ENCODE assay signal across 8 cellular contexts in genomic region chr6:111564482-111564945, GRCh38. TPM values are rescaled to one million over a fixed set of nuclear protein-coding genes. Genes with fewer than 3 reads are reported as not detected.
DNase-seq lines count a peak whose midpoint lies in the region; TF ChIP-seq lines count a peak whose summit lies in the region.

No MANE protein-coding gene starts in this region.

- in situ Hi-C loops in GM13976 (cut with MboI; ENCODE audit: low sequenced_read_pairs, unreplicated experiment) = no loop called here

- no peak for TF ChIP-seq CTCF in choroid plexus epithelial cell (conservative IDR thresholded peaks at IDR 0.05; ENCODE audit: low read depth, low read length)
- no peak for TF ChIP-seq CTCF in GM13976 (IDR thresholded peaks at IDR 0.05; ENCODE audit: borderline replicate concordance, control extremely low read depth, extremely low read depth, insufficient read depth, missing control alignments)

- DNase-seq in GDM1 (lab: John Stamatoyannopoulos, UW) (peak; percentile 23), LHCN-M2 (ENCODE audit: low read depth) (peak; percentile 97), choroid plexus epithelial cell (ENCODE audit: low read depth) (peak; percentile 31), posterior cingulate gyrus (peak in 8 of 10 donors; percentile 67 to 96 (median 82)), NCI-H187 treated with DMSO at 0.1 percent for 48 hours (lab: John Stamatoyannopoulos, UW) (no peak), head of caudate nucleus (no peak), GM13976 (ENCODE audit: low spot score) (no peak)
- no peak for DNase-seq in stimulated activated naive CD4-positive, alpha-beta T cell (lab: John Stamatoyannopoulos, UW)

- H3K4me3 ChIP-seq in choroid plexus epithelial cell (ENCODE audit: low read depth, low read length) = no peak overlapping the region

- intact Hi-C loops in posterior cingulate gyrus (cut with DNase I) (no loop called here), head of caudate nucleus (cut with DNase I) (no loop called here)

RNA-seq across cellular contexts. Expression of gene TRAF3IP2, which starts 41.2 kb away (rescaled TPM):
- total RNA-seq in LHCN-M2 (2014; rRNA removed) = 18.5 and 21.8 TPM in 2 replicates
- 18.7 TPM for polyA plus RNA-seq in LHCN-M2 (2012)

Comparison
In these comparisons a context has a peak if more than half of its experiments do, and no peak if none do; other contexts are left out.
1. DNase-seq: peak in GDM1 (single experiment), LHCN-M2 (single experiment), choroid plexus epithelial cell (single experiment) and posterior cingulate gyrus (8 of 10); none in NCI-H187 treated with DMSO at 0.1 percent for 48 hours (single experiment), head of caudate nucleus (0 of 42), stimulated activated naive CD4-positive, alpha-beta T cell (0 of 6) and GM13976 (single experiment).